Comparison of ENCODE assay signal across 2 cellular contexts in the genomic region with DNA sequence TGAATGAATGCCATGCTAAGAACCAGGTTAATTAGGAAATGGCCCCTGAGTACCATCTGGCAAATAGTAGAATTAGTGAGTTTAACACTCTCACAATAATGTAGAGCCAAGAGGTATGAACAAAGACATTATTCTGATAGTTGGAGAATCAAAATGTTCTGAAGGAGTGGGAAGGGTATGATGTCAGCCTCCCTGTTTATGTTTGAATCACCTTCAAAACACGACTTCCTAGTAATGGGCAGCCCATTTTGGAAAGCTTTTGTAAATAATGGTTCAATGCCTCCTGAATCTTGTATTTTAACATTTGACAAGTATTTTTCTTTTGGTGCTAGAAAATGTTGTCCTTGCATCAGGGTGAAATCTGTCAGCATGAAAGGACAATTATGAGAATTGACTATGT.
TF ChIP-seq lines count a peak whose summit lies in the region.

No MANE protein-coding gene starts in this region.

TF ChIP-seq in endothelial cell of umbilical vein, 7 proteins besides CTCF, POLR2A, EP300 and RAD21:
- TF ChIP-seq GATA2 (IDR thresholded peaks at IDR 0.05; ENCODE audit: insufficient read depth, insufficient read length, low read depth, low read length) (no peak), JUN (IDR thresholded peaks at IDR 0.05; ENCODE audit: borderline replicate concordance, insufficient read depth, insufficient read length, low read depth) (no peak), EZH2 (IDR thresholded peaks at IDR 0.05; ENCODE audit: borderline replicate concordance, low read depth, low read length, severe bottlenecking) (no peak), FOS (IDR thresholded peaks at IDR 0.05; ENCODE audit: borderline replicate concordance, insufficient read depth, low read length) (no peak), MYC (IDR thresholded peaks at IDR 0.05; ENCODE audit: low read depth, low read length) (no peak), POLR2AphosphoS5 (IDR thresholded peaks at IDR 0.05; ENCODE audit: insufficient read depth, low read depth, low read length) (no peak)
- TF ChIP-seq, protein P1, sequence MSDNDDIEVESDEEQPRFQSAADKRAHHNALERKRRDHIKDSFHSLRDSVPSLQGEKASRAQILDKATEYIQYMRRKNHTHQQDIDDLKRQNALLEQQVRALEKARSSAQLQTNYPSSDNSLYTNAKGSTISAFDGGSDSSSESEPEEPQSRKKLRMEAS (IDR thresholded peaks at IDR 0.05; ENCODE audit: insufficient read depth, insufficient read length): no peak

TF ChIP-seq in HepG2, 621 proteins besides CTCF, POLR2A, EP300 and RAD21:
- TF ChIP-seq ZNF781 (CRISPR knock-in tag; IDR thresholded peaks at IDR 0.05; ENCODE audit: borderline replicate concordance, not compliant biosample characterization): no peak
- TF ChIP-seq, protein P2, sequence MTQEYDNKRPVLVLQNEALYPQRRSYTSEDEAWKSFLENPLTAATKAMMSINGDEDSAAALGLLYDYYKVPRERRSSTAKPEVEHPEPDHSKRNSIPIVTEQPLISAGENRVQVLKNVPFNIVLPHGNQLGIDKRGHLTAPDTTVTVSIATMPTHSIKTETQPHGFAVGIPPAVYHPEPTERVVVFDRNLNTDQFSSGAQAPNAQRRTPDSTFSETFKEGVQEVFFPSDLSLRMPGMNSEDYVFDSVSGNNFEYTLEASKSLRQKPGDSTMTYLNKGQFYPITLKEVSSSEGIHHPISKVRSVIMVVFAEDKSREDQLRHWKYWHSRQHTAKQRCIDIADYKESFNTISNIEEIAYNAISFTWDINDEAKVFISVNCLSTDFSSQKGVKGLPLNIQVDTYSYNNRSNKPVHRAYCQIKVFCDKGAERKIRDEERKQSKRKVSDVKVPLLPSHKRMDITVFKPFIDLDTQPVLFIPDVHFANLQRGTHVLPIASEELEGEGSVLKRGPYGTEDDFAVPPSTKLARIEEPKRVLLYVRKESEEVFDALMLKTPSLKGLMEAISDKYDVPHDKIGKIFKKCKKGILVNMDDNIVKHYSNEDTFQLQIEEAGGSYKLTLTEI (CRISPR knock-in tag; conservative IDR thresholded peaks at IDR 0.05): no peak
- TF ChIP-seq, protein P3, sequence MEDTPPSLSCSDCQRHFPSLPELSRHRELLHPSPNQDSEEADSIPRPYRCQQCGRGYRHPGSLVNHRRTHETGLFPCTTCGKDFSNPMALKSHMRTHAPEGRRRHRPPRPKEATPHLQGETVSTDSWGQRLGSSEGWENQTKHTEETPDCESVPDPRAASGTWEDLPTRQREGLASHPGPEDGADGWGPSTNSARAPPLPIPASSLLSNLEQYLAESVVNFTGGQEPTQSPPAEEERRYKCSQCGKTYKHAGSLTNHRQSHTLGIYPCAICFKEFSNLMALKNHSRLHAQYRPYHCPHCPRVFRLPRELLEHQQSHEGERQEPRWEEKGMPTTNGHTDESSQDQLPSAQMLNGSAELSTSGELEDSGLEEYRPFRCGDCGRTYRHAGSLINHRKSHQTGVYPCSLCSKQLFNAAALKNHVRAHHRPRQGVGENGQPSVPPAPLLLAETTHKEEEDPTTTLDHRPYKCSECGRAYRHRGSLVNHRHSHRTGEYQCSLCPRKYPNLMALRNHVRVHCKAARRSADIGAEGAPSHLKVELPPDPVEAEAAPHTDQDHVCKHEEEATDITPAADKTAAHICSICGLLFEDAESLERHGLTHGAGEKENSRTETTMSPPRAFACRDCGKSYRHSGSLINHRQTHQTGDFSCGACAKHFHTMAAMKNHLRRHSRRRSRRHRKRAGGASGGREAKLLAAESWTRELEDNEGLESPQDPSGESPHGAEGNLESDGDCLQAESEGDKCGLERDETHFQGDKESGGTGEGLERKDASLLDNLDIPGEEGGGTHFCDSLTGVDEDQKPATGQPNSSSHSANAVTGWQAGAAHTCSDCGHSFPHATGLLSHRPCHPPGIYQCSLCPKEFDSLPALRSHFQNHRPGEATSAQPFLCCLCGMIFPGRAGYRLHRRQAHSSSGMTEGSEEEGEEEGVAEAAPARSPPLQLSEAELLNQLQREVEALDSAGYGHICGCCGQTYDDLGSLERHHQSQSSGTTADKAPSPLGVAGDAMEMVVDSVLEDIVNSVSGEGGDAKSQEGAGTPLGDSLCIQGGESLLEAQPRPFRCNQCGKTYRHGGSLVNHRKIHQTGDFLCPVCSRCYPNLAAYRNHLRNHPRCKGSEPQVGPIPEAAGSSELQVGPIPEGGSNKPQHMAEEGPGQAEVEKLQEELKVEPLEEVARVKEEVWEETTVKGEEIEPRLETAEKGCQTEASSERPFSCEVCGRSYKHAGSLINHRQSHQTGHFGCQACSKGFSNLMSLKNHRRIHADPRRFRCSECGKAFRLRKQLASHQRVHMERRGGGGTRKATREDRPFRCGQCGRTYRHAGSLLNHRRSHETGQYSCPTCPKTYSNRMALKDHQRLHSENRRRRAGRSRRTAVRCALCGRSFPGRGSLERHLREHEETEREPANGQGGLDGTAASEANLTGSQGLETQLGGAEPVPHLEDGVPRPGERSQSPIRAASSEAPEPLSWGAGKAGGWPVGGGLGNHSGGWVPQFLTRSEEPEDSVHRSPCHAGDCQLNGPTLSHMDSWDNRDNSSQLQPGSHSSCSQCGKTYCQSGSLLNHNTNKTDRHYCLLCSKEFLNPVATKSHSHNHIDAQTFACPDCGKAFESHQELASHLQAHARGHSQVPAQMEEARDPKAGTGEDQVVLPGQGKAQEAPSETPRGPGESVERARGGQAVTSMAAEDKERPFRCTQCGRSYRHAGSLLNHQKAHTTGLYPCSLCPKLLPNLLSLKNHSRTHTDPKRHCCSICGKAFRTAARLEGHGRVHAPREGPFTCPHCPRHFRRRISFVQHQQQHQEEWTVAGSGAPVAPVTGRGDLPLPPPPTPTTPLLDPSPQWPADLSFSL (CRISPR knock-in tag; IDR thresholded peaks at IDR 0.05): no peak
TF ChIP-seq in HepG2: peak in this region for 0.
